8 cellular contexts compared by ENCODE assay signal in genomic region chr19:41945135-41945766, GRCh38. TPM values are rescaled to one million over a fixed set of nuclear protein-coding genes. Genes with fewer than 3 reads are reported as not detected.
DNase-seq lines count a peak whose midpoint lies in the region; ATAC-seq and TF ChIP-seq lines count a peak whose summit lies in the region.

No MANE protein-coding gene starts in this region.

- DNase-seq in activated CD8-positive, alpha-beta memory T cell treated with anti-CD3 and anti-CD28 coated beads, Interleukin-2, amount 50 U/mL, for 24 hours (ENCODE audit: extremely low read depth) = peak; percentile 85
- peak; percentile 76 to 81 for DNase-seq in stimulated activated CD4-positive, alpha-beta T cell treated with anti-CD3 and anti-CD28 coated beads, Interleukin-12 subunit alpha, Interleukin-12 subunit beta, amount 100 ng/mL, for 24 hours (ENCODE audit: low read depth in 2 of 2)
- DNase-seq in NCI-H2227 (lab: John Stamatoyannopoulos, UW; ENCODE audit: unreplicated experiment) = no peak
- DNase-seq in G401 (ENCODE audit: low spot score) = no peak
- DNase-seq in posterior vena cava (ENCODE audit: low spot score) = no peak
- DNase-seq in osteocyte (ENCODE audit: extremely low spot score, unreplicated experiment) = no peak

- no peak overlapping the region for H3K27ac Mint-ChIP-seq in osteocyte (ENCODE audit: unreplicated experiment)

- H3K4me3 Mint-ChIP-seq in osteocyte (ENCODE audit: unreplicated experiment) = no peak overlapping the region

- TF ChIP-seq CTCF in osteocyte (IDR thresholded peaks at IDR 0.05) = no peak

- intact Hi-C loops in posterior vena cava (cut with DNase I) = no loop called here

- in situ Hi-C loops in G401 (cut with HindIII; ENCODE audit: low sequenced_read_pairs) = no loop called here

- no peaks in the 10 kb centered on the region for H3K9me3 Mint-ChIP-seq in osteocyte (ENCODE audit: unreplicated experiment)

- peak; percentile 67 for ATAC-seq in GM19328 (IDR thresholded peaks at IDR 0.05; ENCODE audit: unreplicated experiment)
- peak; percentile 77 for ATAC-seq in HG03342 (IDR thresholded peaks at IDR 0.05; ENCODE audit: unreplicated experiment)

- no peaks in the 10 kb centered on the region for H3K4me1 Mint-ChIP-seq in osteocyte (ENCODE audit: unreplicated experiment)

- no peaks in the 10 kb centered on the region for H3K36me3 Mint-ChIP-seq in osteocyte (ENCODE audit: unreplicated experiment)

- H3K27me3 Mint-ChIP-seq in osteocyte (ENCODE audit: unreplicated experiment) = no peaks in the 10 kb centered on the region

RNA-seq across cellular contexts. Expression of gene RABAC1, which starts 13.9 kb away (rescaled TPM):
- total RNA-seq in G401 (2014; rRNA removed; shearing (Covaris generic)) = 198 and 315 TPM in 2 replicates
- total RNA-seq in posterior vena cava (100 to 1,000 TPM; 186 to 191 TPM), osteocyte (265 and 268 TPM in 2 replicates)

RNA-seq across cellular contexts. Expression of gene ERFL, which starts 17.0 kb away (rescaled TPM):
- not detected in 2 replicates for total RNA-seq in G401 (2014; rRNA removed; shearing (Covaris generic))
- total RNA-seq in posterior vena cava (under 1 TPM in 1 of 2 donors, not detected in 1; 0.38 TPM), osteocyte (0.29 and 0.38 TPM in 2 replicates)

RNA-seq across cellular contexts. Expression of gene ATP1A3, which starts 48.8 kb away (rescaled TPM):
- 1.2 and 2.7 TPM in 2 replicates for total RNA-seq in G401 (2014; rRNA removed; shearing (Covaris generic))
- total RNA-seq in posterior vena cava = under 1 TPM in 1 of 2 donors, not detected in 1; 0.19 TPM
- total RNA-seq in osteocyte = not detected in 2 replicates

Comparison
In these comparisons a context has a peak if more than half of its experiments do, and no peak if none do; other contexts are left out.
1. DNase-seq: peak in activated CD8-positive, alpha-beta memory T cell treated with anti-CD3 and anti-CD28 coated beads, Interleukin-2, amount 50 U/mL, for 24 hours (single experiment) and stimulated activated CD4-positive, alpha-beta T cell treated with anti-CD3 and anti-CD28 coated beads, Interleukin-12 subunit alpha, Interleukin-12 subunit beta, amount 100 ng/mL, for 24 hours (2 of 2); none in NCI-H2227 (single experiment), G401 (single experiment), posterior vena cava (single experiment) and osteocyte (single experiment).